Comparison of ENCODE assay signal across 12 cellular contexts in the genomic region with DNA sequence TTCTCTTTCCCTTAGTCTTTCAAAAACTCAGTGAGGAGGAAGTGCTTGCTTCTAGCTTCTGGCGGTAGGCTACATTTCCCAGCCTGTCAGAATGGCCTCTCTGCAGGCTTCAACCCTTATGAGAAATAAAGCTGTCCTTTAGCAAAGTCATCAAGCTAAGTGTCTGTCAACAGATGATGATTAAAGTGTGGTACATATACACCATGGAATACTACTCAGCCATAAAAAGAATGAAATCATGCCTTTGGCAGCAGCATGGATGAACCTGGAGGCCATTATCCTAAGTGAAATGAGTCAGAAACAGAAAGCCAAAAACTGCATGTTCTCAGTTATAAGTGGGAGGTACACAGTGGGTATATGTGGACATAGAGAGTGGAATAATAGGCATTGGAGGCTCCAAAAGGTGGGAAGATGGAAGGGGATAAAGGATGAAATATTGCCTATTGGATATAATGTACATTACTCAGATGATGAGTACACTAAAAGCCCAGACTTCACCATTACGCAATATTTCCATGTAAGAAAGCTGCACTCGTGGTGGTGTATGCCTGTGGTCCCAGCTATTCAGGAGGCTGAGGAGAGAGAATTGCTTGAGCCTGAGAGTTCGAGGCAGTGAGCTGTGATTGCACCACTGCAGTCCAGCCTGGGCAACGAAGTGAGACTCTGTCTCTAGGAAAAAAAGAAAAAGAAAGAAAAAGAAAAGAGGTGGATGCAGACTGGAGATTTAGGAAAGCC. TPM values are rescaled to one million over a fixed set of nuclear protein-coding genes. Genes with fewer than 3 reads are reported as not detected.
DNase-seq lines count a peak whose midpoint lies in the region; ATAC-seq and TF ChIP-seq lines count a peak whose summit lies in the region.
"Had no signal": no experiment of that assay in that cellular context is flagged by ENCODE, and none has a peak within 500 bp of the region (broad histone marks: within the 10 kb centered on the region; RNA-seq: fewer than 3 reads in every experiment).

No MANE protein-coding gene starts in this region.

- H3K4me2 ChIP-seq in MM.1S (ENCODE audit: low read depth, low read length): no peak overlapping the region

- no peaks in the 10 kb centered on the region for H3K9me3 Mint-ChIP-seq in stimulated activated naive CD8-positive, alpha-beta T cell treated with anti-CD3 and anti-CD28 coated beads, Interleukin-15, amount 100 ng/mL, for 72 hours
- H3K9me3 Mint-ChIP-seq: naive thymus-derived CD4-positive, alpha-beta T cell had no signal

- no peak for TF ChIP-seq EP300 in gastroesophageal sphincter (IDR thresholded peaks at IDR 0.05)

- no peaks in the 10 kb centered on the region for H3K9me3 ChIP-seq in gastroesophageal sphincter
- H3K9me3 ChIP-seq in MM.1S (replicated peaks; ENCODE audit: insufficient read depth, low read length): no peaks in the 10 kb centered on the region

- in situ Hi-C loops in astrocyte of the spinal cord (cut with HindIII; ENCODE audit: low sequenced_read_pairs): no loop called here

- no peaks in the 10 kb centered on the region for H4K20me1 ChIP-seq in MM.1S (ENCODE audit: insufficient read depth, low read length)

- peaks cover 16% of the 10 kb centered on the region for H3K4me1 Mint-ChIP-seq in stimulated activated naive CD8-positive, alpha-beta T cell treated with anti-CD3 and anti-CD28 coated beads, Interleukin-15, amount 100 ng/mL, for 72 hours

- no peak for TF ChIP-seq CTCF in astrocyte of the spinal cord (IDR thresholded peaks at IDR 0.05; ENCODE audit: low read depth, low read length)
- no peak for TF ChIP-seq CTCF in gastroesophageal sphincter (IDR thresholded peaks at IDR 0.05)
- TF ChIP-seq CTCF in MM.1S (IDR thresholded peaks at IDR 0.05; ENCODE audit: low read length): no peak

- no peaks in the 10 kb centered on the region for H3K9me2 ChIP-seq in MM.1S (replicated peaks; ENCODE audit: insufficient read depth, low read length)

- H3K4me1 ChIP-seq in gastroesophageal sphincter: peaks cover 0 to 7% (median 0%) of the 10 kb centered on the region in 3 donors
- no peaks in the 10 kb centered on the region for H3K4me1 ChIP-seq in MM.1S (ENCODE audit: low read length)

- ATAC-seq in stimulated activated naive CD8-positive, alpha-beta T cell treated with anti-CD3 and anti-CD28 coated beads, Interleukin-15, Interleukin-2, amounts not matched to agents 100 U/mL and 50 U/mL, for 24 hours: peak; percentile 66
- no peak for ATAC-seq in stimulated activated naive CD8-positive, alpha-beta T cell treated with anti-CD3 and anti-CD28 coated beads, Interleukin-15, amount 100 ng/mL, for 72 hours
- peak; percentile 64 for ATAC-seq in gastroesophageal sphincter
- ATAC-seq in GM21723 (IDR thresholded peaks at IDR 0.05; ENCODE audit: unreplicated experiment): no peak
- no peak for ATAC-seq in HG03378 (IDR thresholded peaks at IDR 0.05; ENCODE audit: unreplicated experiment)
- ATAC-seq: naive thymus-derived CD4-positive, alpha-beta T cell had no signal

- H3K27me3 ChIP-seq in gastroesophageal sphincter (no peaks in the 10 kb centered on the region), MM.1S (replicated peaks; ENCODE audit: insufficient read depth, low read length) (no peaks in the 10 kb centered on the region)

- H2AFZ ChIP-seq in MM.1S (ENCODE audit: low read length): no peak overlapping the region

- H3K4me3 ChIP-seq in astrocyte of the spinal cord (ENCODE audit: low read depth, low read length): no peak overlapping the region
- H3K4me3 ChIP-seq in gastroesophageal sphincter: no peak overlapping the region
- H3K4me3 ChIP-seq in MM.1S (ENCODE audit: low read length): no peak overlapping the region

- H3K27ac ChIP-seq in gastroesophageal sphincter: no peak overlapping the region
- no peak overlapping the region for H3K27ac ChIP-seq in MM.1S (ENCODE audit: low read length)
- H3K27ac ChIP-seq: VCaP had no signal

- no peak overlapping the region for H3K9ac ChIP-seq in MM.1S (ENCODE audit: low read length)

- H3K79me2 ChIP-seq in MM.1S (ENCODE audit: low read length): no peaks in the 10 kb centered on the region

- no peak for TF ChIP-seq POLR2A in gastroesophageal sphincter (IDR thresholded peaks at IDR 0.05)

- no peak for DNase-seq in stimulated activated naive CD8-positive, alpha-beta T cell treated with anti-CD3 and anti-CD28 coated beads, Interleukin-15, Interleukin-2, amounts not matched to agents 100 U/mL and 50 U/mL, for 24 hours
- no peak for DNase-seq in stimulated activated naive CD8-positive, alpha-beta T cell treated with anti-CD3 and anti-CD28 coated beads, Interleukin-15, amount 100 ng/mL, for 72 hours
- DNase-seq in astrocyte of the spinal cord (ENCODE audit: low read depth, low spot score): peak; percentile 40
- DNase-seq in NCI-H2081 treated with DMSO at 0.1 percent for 48 hours (lab: John Stamatoyannopoulos, UW): no peak
- DNase-seq in MM.1S: no peak
- DNase-seq: DMS79 treated with DMSO at 0.1 percent for 48 hours; naive thymus-derived CD4-positive, alpha-beta T cell; NCI-H446 had no signal

- H3K36me3 ChIP-seq in gastroesophageal sphincter: no peaks in the 10 kb centered on the region
- no peaks in the 10 kb centered on the region for H3K36me3 ChIP-seq in MM.1S (replicated peaks; ENCODE audit: insufficient read depth, low read length)

- 67 to 71% methylated on average over 5 of the region's 5 CpGs for WGBS in gastroesophageal sphincter (ENCODE audit: low coverage in 1 of 2), 2 donors

- no peaks in the 10 kb centered on the region for H3F3A ChIP-seq in MM.1S (ENCODE audit: insufficient read depth, low read length)

- H3K27ac Mint-ChIP-seq in stimulated activated naive CD8-positive, alpha-beta T cell treated with anti-CD3 and anti-CD28 coated beads, Interleukin-15, amount 100 ng/mL, for 72 hours: peak overlapping the region in 1 of 2 donors; percentile 4

- H3K27me3 Mint-ChIP-seq in stimulated activated naive CD8-positive, alpha-beta T cell treated with anti-CD3 and anti-CD28 coated beads, Interleukin-15, amount 100 ng/mL, for 72 hours: peaks cover 9% of the 10 kb centered on the region

- H3K4me3 Mint-ChIP-seq in stimulated activated naive CD8-positive, alpha-beta T cell treated with anti-CD3 and anti-CD28 coated beads, Interleukin-15, amount 100 ng/mL, for 72 hours: peak overlapping the region in 1 of 2 donors; percentile 51
- H3K4me3 Mint-ChIP-seq: naive thymus-derived CD4-positive, alpha-beta T cell had no signal

RNA-seq across cellular contexts. Expression of gene TRIM2, which starts 7.9 kb away (rescaled TPM):
- 10 to 100 TPM; 31.2 to 59.2 (median 44.4) TPM for total RNA-seq in gastroesophageal sphincter

Comparison
In these comparisons a context has a peak if more than half of its experiments do, and no peak if none do; other contexts are left out.
1. ATAC-seq: peak in stimulated activated naive CD8-positive, alpha-beta T cell treated with anti-CD3 and anti-CD28 coated beads, Interleukin-15, Interleukin-2, amounts not matched to agents 100 U/mL and 50 U/mL, for 24 hours (single experiment) and gastroesophageal sphincter (single experiment); none in stimulated activated naive CD8-positive, alpha-beta T cell treated with anti-CD3 and anti-CD28 coated beads, Interleukin-15, amount 100 ng/mL, for 72 hours (single experiment), GM21723 (single experiment) and HG03378 (single experiment).